Comparison of ENCODE assay signal across 1 cellular context in the genomic region with DNA sequence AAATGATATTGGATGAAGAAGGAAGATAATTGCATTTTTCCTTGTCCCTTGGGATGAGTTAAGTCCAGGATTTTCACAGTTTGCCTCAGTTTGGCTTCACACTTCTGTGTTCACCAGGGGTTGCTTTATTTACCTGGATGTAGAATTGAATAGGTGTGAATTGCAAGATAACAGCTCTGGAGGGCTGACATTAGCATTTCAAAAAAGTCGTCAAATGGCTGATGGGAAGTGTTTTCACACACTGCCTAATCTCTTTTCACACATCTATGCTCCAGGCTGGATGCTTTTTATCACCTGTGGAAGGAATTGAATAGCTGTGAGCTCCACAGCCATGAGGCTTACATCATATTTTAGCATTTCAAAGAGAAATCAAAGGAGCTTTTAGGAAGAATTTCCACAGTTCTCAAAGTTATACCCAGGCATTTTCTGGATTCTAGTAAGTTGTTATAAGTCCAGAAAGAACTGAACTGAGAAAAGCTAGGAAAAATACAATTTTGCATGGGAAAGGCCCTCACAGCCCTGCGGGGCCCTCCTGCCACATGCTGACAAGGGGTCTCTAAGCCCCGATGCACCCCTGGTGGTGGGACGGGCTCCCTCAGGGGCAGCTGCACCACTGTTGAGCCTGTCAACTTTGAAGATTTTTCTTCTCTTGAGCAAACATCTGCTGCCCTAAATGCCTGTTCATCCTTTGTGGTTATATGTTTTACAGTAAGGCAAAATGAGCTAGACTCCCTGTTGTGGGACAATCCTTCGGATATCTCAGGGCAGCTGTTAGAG.
TF ChIP-seq lines count a peak whose summit lies in the region.

No MANE protein-coding gene starts in this region.

TF ChIP-seq in WTC11, 78 proteins besides CTCF, POLR2A, EP300 and RAD21 (continued from another document and continues in another):
- peak; percentile 62; the same call in 1 of the 2 replicates for TF ChIP-seq TEAD1 (CRISPR knock-in tag; IDR thresholded peaks at IDR 0.05)
- no peak for TF ChIP-seq FOXP1 (CRISPR knock-in tag; IDR thresholded peaks at IDR 0.05; ENCODE audit: borderline replicate concordance)
- TF ChIP-seq RELA (CRISPR knock-in tag; IDR thresholded peaks at IDR 0.05; ENCODE audit: borderline replicate concordance): no peak
- no peak for TF ChIP-seq CBFB (CRISPR knock-in tag; IDR thresholded peaks at IDR 0.05; ENCODE audit: low read depth)
- TF ChIP-seq, protein P1, sequence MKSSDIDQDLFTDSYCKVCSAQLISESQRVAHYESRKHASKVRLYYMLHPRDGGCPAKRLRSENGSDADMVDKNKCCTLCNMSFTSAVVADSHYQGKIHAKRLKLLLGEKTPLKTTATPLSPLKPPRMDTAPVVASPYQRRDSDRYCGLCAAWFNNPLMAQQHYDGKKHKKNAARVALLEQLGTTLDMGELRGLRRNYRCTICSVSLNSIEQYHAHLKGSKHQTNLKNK (CRISPR knock-in tag; IDR thresholded peaks at IDR 0.05): peak; percentile 97
- no peak for TF ChIP-seq NR2C2 (CRISPR knock-in tag; IDR thresholded peaks at IDR 0.05)
- no peak for TF ChIP-seq TP53 (CRISPR knock-in tag; IDR thresholded peaks at IDR 0.05)
- TF ChIP-seq FOXJ3 (CRISPR knock-in tag; IDR thresholded peaks at IDR 0.05; ENCODE audit: borderline replicate concordance): no peak
- TF ChIP-seq, protein P2, sequence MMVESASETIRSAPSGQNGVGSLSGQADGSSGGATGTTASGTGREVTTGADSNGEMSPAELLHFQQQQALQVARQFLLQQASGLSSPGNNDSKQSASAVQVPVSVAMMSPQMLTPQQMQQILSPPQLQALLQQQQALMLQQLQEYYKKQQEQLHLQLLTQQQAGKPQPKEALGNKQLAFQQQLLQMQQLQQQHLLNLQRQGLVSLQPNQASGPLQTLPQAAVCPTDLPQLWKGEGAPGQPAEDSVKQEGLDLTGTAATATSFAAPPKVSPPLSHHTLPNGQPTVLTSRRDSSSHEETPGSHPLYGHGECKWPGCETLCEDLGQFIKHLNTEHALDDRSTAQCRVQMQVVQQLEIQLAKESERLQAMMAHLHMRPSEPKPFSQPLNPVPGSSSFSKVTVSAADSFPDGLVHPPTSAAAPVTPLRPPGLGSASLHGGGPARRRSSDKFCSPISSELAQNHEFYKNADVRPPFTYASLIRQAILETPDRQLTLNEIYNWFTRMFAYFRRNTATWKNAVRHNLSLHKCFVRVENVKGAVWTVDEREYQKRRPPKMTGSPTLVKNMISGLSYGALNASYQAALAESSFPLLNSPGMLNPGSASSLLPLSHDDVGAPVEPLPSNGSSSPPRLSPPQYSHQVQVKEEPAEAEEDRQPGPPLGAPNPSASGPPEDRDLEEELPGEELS (CRISPR knock-in tag; IDR thresholded peaks at IDR 0.05): peak; percentile 45; the same call in 1 of the 2 replicates
- TF ChIP-seq, protein P3, sequence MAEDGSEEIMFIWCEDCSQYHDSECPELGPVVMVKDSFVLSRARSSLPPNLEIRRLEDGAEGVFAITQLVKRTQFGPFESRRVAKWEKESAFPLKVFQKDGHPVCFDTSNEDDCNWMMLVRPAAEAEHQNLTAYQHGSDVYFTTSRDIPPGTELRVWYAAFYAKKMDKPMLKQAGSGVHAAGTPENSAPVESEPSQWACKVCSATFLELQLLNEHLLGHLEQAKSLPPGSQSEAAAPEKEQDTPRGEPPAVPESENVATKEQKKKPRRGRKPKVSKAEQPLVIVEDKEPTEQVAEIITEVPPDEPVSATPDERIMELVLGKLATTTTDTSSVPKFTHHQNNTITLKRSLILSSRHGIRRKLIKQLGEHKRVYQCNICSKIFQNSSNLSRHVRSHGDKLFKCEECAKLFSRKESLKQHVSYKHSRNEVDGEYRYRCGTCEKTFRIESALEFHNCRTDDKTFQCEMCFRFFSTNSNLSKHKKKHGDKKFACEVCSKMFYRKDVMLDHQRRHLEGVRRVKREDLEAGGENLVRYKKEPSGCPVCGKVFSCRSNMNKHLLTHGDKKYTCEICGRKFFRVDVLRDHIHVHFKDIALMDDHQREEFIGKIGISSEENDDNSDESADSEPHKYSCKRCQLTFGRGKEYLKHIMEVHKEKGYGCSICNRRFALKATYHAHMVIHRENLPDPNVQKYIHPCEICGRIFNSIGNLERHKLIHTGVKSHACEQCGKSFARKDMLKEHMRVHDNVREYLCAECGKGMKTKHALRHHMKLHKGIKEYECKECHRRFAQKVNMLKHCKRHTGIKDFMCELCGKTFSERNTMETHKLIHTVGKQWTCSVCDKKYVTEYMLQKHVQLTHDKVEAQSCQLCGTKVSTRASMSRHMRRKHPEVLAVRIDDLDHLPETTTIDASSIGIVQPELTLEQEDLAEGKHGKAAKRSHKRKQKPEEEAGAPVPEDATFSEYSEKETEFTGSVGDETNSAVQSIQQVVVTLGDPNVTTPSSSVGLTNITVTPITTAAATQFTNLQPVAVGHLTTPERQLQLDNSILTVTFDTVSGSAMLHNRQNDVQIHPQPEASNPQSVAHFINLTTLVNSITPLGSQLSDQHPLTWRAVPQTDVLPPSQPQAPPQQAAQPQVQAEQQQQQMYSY (CRISPR knock-in tag; IDR thresholded peaks at IDR 0.05): no peak
- no peak for TF ChIP-seq SOX15 (CRISPR knock-in tag; IDR thresholded peaks at IDR 0.05)
- TF ChIP-seq ZNF138 (CRISPR knock-in tag; conservative IDR thresholded peaks at IDR 0.05): no peak
- 0 out of 2 replicates have a peak, but pooled peaks have one; percentile 68 for TF ChIP-seq JAZF1 (CRISPR knock-in tag; IDR thresholded peaks at IDR 0.05)
- TF ChIP-seq ZNF416 (CRISPR knock-in tag; IDR thresholded peaks at IDR 0.05): no peak
- TF ChIP-seq MYBL2 (CRISPR knock-in tag; IDR thresholded peaks at IDR 0.05): 0 out of 2 replicates have a peak, but pooled peaks have one; percentile 38
- TF ChIP-seq, protein P4, sequence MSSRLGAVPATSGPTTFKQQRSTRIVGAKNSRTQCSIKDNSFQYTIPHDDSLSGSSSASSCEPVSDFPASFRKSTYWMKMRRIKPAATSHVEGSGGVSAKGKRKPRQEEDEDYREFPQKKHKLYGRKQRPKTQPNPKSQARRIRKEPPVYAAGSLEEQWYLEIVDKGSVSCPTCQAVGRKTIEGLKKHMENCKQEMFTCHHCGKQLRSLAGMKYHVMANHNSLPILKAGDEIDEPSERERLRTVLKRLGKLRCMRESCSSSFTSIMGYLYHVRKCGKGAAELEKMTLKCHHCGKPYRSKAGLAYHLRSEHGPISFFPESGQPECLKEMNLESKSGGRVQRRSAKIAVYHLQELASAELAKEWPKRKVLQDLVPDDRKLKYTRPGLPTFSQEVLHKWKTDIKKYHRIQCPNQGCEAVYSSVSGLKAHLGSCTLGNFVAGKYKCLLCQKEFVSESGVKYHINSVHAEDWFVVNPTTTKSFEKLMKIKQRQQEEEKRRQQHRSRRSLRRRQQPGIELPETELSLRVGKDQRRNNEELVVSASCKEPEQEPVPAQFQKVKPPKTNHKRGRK (CRISPR knock-in tag; IDR thresholded peaks at IDR 0.05; ENCODE audit: borderline replicate concordance): no peak
- TF ChIP-seq, protein P5, sequence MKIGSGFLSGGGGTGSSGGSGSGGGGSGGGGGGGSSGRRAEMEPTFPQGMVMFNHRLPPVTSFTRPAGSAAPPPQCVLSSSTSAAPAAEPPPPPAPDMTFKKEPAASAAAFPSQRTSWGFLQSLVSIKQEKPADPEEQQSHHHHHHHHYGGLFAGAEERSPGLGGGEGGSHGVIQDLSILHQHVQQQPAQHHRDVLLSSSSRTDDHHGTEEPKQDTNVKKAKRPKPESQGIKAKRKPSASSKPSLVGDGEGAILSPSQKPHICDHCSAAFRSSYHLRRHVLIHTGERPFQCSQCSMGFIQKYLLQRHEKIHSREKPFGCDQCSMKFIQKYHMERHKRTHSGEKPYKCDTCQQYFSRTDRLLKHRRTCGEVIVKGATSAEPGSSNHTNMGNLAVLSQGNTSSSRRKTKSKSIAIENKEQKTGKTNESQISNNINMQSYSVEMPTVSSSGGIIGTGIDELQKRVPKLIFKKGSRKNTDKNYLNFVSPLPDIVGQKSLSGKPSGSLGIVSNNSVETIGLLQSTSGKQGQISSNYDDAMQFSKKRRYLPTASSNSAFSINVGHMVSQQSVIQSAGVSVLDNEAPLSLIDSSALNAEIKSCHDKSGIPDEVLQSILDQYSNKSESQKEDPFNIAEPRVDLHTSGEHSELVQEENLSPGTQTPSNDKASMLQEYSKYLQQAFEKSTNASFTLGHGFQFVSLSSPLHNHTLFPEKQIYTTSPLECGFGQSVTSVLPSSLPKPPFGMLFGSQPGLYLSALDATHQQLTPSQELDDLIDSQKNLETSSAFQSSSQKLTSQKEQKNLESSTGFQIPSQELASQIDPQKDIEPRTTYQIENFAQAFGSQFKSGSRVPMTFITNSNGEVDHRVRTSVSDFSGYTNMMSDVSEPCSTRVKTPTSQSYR (CRISPR knock-in tag; IDR thresholded peaks at IDR 0.05): no peak
- TF ChIP-seq, protein P6, sequence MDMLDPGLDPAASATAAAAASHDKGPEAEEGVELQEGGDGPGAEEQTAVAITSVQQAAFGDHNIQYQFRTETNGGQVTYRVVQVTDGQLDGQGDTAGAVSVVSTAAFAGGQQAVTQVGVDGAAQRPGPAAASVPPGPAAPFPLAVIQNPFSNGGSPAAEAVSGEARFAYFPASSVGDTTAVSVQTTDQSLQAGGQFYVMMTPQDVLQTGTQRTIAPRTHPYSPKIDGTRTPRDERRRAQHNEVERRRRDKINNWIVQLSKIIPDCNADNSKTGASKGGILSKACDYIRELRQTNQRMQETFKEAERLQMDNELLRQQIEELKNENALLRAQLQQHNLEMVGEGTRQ (CRISPR knock-in tag; IDR thresholded peaks at IDR 0.05): no peak
- TF ChIP-seq ESRRA (CRISPR knock-in tag; IDR thresholded peaks at IDR 0.05; ENCODE audit: borderline replicate concordance): no peak
- no peak for TF ChIP-seq NFATC4 (CRISPR knock-in tag; IDR thresholded peaks at IDR 0.05)
- no peak for TF ChIP-seq EMX1 (CRISPR knock-in tag; IDR thresholded peaks at IDR 0.05)
- TF ChIP-seq ELF4 (CRISPR knock-in tag; IDR thresholded peaks at IDR 0.05; ENCODE audit: low read depth): no peak
- no peak for TF ChIP-seq NR3C1 (CRISPR knock-in tag; conservative IDR thresholded peaks at IDR 0.05; ENCODE audit: low read depth)
- no peak for TF ChIP-seq ZNF232 (CRISPR knock-in tag; IDR thresholded peaks at IDR 0.05)
- no peak for TF ChIP-seq ZNF317 (CRISPR knock-in tag; IDR thresholded peaks at IDR 0.05; ENCODE audit: borderline replicate concordance, low read depth)
- no peak for TF ChIP-seq IRF2 (CRISPR knock-in tag; IDR thresholded peaks at IDR 0.05; ENCODE audit: borderline replicate concordance, low read depth)
- TF ChIP-seq, protein P7, sequence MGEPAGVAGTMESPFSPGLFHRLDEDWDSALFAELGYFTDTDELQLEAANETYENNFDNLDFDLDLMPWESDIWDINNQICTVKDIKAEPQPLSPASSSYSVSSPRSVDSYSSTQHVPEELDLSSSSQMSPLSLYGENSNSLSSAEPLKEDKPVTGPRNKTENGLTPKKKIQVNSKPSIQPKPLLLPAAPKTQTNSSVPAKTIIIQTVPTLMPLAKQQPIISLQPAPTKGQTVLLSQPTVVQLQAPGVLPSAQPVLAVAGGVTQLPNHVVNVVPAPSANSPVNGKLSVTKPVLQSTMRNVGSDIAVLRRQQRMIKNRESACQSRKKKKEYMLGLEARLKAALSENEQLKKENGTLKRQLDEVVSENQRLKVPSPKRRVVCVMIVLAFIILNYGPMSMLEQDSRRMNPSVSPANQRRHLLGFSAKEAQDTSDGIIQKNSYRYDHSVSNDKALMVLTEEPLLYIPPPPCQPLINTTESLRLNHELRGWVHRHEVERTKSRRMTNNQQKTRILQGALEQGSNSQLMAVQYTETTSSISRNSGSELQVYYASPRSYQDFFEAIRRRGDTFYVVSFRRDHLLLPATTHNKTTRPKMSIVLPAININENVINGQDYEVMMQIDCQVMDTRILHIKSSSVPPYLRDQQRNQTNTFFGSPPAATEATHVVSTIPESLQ (CRISPR knock-in tag; IDR thresholded peaks at IDR 0.05): no peak
- no peak for TF ChIP-seq JUN (CRISPR knock-in tag; IDR thresholded peaks at IDR 0.05)
- TF ChIP-seq GTF2I (CRISPR knock-in tag; conservative IDR thresholded peaks at IDR 0.05): no peak
- TF ChIP-seq ZNF121 (CRISPR knock-in tag; IDR thresholded peaks at IDR 0.05): no peak
- TF ChIP-seq, protein P8, sequence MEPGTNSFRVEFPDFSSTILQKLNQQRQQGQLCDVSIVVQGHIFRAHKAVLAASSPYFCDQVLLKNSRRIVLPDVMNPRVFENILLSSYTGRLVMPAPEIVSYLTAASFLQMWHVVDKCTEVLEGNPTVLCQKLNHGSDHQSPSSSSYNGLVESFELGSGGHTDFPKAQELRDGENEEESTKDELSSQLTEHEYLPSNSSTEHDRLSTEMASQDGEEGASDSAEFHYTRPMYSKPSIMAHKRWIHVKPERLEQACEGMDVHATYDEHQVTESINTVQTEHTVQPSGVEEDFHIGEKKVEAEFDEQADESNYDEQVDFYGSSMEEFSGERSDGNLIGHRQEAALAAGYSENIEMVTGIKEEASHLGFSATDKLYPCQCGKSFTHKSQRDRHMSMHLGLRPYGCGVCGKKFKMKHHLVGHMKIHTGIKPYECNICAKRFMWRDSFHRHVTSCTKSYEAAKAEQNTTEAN (CRISPR knock-in tag; IDR thresholded peaks at IDR 0.05): peak; percentile 95
- TF ChIP-seq FOXK1 (CRISPR knock-in tag; IDR thresholded peaks at IDR 0.05): 0 out of 2 replicates have a peak, but pooled peaks have one; percentile 23
- TF ChIP-seq, protein P9, sequence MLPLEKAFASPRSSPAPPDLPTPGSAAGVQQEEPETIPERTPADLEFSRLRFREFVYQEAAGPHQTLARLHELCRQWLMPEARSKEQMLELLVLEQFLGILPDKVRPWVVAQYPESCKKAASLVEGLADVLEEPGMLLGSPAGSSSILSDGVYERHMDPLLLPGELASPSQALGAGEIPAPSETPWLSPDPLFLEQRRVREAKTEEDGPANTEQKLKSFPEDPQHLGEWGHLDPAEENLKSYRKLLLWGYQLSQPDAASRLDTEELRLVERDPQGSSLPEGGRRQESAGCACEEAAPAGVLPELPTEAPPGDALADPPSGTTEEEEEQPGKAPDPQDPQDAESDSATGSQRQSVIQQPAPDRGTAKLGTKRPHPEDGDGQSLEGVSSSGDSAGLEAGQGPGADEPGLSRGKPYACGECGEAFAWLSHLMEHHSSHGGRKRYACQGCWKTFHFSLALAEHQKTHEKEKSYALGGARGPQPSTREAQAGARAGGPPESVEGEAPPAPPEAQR (CRISPR knock-in tag; IDR thresholded peaks at IDR 0.05): no peak
- no peak for TF ChIP-seq ZNF396 (CRISPR knock-in tag; IDR thresholded peaks at IDR 0.05; ENCODE audit: borderline replicate concordance)
- TF ChIP-seq SMAD4 (CRISPR knock-in tag; IDR thresholded peaks at IDR 0.05): no peak
- TF ChIP-seq ETV6 (CRISPR knock-in tag; IDR thresholded peaks at IDR 0.05): no peak
- no peak for TF ChIP-seq RORB (CRISPR knock-in tag; IDR thresholded peaks at IDR 0.05)
- no peak for TF ChIP-seq HMGA2 (CRISPR knock-in tag; IDR thresholded peaks at IDR 0.05)
